Comparison of ENCODE assay signal across 1 cellular context in genomic region chr3:126128504-126129407, GRCh38.
TF ChIP-seq lines count a peak whose summit lies in the region.

No MANE protein-coding gene starts in this region.

TF ChIP-seq in GM23338, 12 proteins besides CTCF, POLR2A, EP300 and RAD21 (continued from another document):
- TF ChIP-seq ZNF462 (CRISPR knock-in tag; IDR thresholded peaks at IDR 0.05) (no peak), EZH2phosphoT487 (IDR thresholded peaks at IDR 0.05; ENCODE audit: unreplicated experiment) (no peak), REST (IDR thresholded peaks at IDR 0.05; ENCODE audit: unreplicated experiment) (no peak), JUNB (IDR thresholded peaks at IDR 0.05; ENCODE audit: unreplicated experiment) (no peak), ZNF114 (CRISPR knock-in tag; IDR thresholded peaks at IDR 0.05) (no peak)
